In the genomic region with DNA sequence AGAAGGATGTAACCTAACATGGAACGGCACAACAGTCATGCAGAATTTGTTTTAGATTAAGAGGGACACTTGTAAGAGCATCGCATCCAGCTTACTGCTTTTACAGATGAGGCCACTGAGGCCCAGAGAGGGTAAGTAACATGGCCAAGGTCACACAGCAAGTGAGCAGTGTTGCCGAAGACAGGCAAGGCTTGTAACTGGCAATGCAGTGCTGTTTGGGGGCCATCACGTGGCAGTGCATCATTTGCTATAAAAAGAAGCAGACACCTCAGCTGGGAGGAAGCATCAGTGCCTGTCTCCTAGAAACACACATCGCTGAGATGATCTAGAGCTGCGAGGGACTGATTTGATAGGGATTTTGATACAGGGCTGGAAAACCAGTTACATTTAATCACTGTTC, we compare ENCODE assay signal across 16 cellular contexts.
DNase-seq lines count a peak whose midpoint lies in the region; ATAC-seq, FAIRE-seq and TF ChIP-seq lines count a peak whose summit lies in the region.
"Had no signal": no experiment of that assay in that cellular context is flagged by ENCODE, and none has a peak within 500 bp of the region (broad histone marks: within the 10 kb centered on the region; RNA-seq: fewer than 3 reads in every experiment).

No MANE protein-coding gene starts in this region.

- H3K36me3 ChIP-seq in HepG2 (replicated peaks in 1 of 2; ENCODE audit: control insufficient read depth in 1 of 2, insufficient read depth in 2 of 2, low read length in 2 of 2) (no peaks in the 10 kb centered on the region), right lobe of liver (no peaks in the 10 kb centered on the region)

- TF ChIP-seq RAD21 in HepG2 (CRISPR knock-in tag; IDR thresholded peaks at IDR 0.05), result no peak

- H3K4me3 ChIP-seq in HepG2 (replicated peaks in 1 of 3; ENCODE audit: insufficient read depth in 1 of 3, low read depth in 2 of 3, low read length in 3 of 3) (no peak overlapping the region), right lobe of liver (no peak overlapping the region), lower leg skin (ENCODE audit: low read depth, poor library complexity, severe bottlenecking) (no peak overlapping the region)
- H3K4me3 ChIP-seq: SK-N-MC had no signal

- TF ChIP-seq CTCF in HepG2 (CRISPR knock-in tag; IDR thresholded peaks at IDR 0.05), result no peak
- TF ChIP-seq CTCF in right lobe of liver (IDR thresholded peaks at IDR 0.05), result no peak
- no peak for TF ChIP-seq CTCF in lower leg skin (IDR thresholded peaks at IDR 0.05)

- TF ChIP-seq POLR2A in HepG2 (IDR thresholded peaks at IDR 0.05; ENCODE audit: insufficient read depth in 1 of 2, low read depth in 2 of 2, low read length in 2 of 2) (no peak), right lobe of liver (IDR thresholded peaks at IDR 0.05) (no peak), lower leg skin (IDR thresholded peaks at IDR 0.05) (no peak)

- H3K27me3 ChIP-seq in HepG2 (ENCODE audit: control insufficient read depth in 1 of 2, insufficient read depth in 2 of 2, low read length in 2 of 2) (no peaks in the 10 kb centered on the region; a peak in 1 of 5 replicates), right lobe of liver (no peaks in the 10 kb centered on the region)

- no TSS peak for BruUV-seq in HepG2 (replicated peaks; lab: Mats Ljungman, UMichigan)

- DNase-seq in HepG2 (ENCODE audit: low spot score) (no peak), right lobe of liver (no peak), anterior cingulate cortex (lab: John Stamatoyannopoulos, UW) (peak in 35 of 58 donors; percentile 2 to 66 (median 28)), middle frontal gyrus (ENCODE audit: extremely low spot score, low spot score) (peak; percentile 18), hippocampal formation (lab: John Stamatoyannopoulos, UW) (no peak), lower leg skin (ENCODE audit: low spot score in 2 of 2) (no peak), NCI-H69 (lab: John Stamatoyannopoulos, UW) (no peak)
- DNase-seq in activated CD4-positive, alpha-beta T cell treated with anti-CD3 and anti-CD28 coated beads for 1 hour, result no peak
- DNase-seq: CD8-positive, alpha-beta memory T cell; GF-D8; Karpas-422; MM.1S; NCI-H2029; NCI-H226; NCI-H526 had no signal

- no peak for ATAC-seq in HepG2
- ATAC-seq in right lobe of liver, result no peak

- in situ Hi-C loops in HepG2 (cut with HindIII; ENCODE audit: extremely low pct_ligation_motif_present, low pct_unique_long_range_greater_than_20kb), result no loop called here

- intact Hi-C loops in HepG2 (cut with micrococcal nuclease; ENCODE audit: unreplicated experiment) (no loop called here), right lobe of liver (cut with DNase I) (no loop called here), lower leg skin (cut with DNase I; ENCODE audit: low total_unique reads) (no loop called here)

- H3K79me2 ChIP-seq in HepG2 (ENCODE audit: insufficient read depth, low read length), result no peaks in the 10 kb centered on the region

- no peak overlapping the region for H3K4me2 ChIP-seq in HepG2 (ENCODE audit: low read depth, low read length)

- H3K9me3 ChIP-seq in HepG2 (ENCODE audit: low read length) (no peaks in the 10 kb centered on the region), right lobe of liver (no peaks in the 10 kb centered on the region)

- H2AFZ ChIP-seq in HepG2 (ENCODE audit: low read length), result no peak overlapping the region

- H3K9ac ChIP-seq in HepG2 (ENCODE audit: insufficient read depth, low read depth, low read length), result no peak overlapping the region

- no peak for TF ChIP-seq EP300 in HepG2 (IDR thresholded peaks at IDR 0.05; ENCODE audit: low read depth in 2 of 2, low read length in 2 of 2)
- no peak for TF ChIP-seq EP300 in HepG2 (CRISPR knock-in tag; IDR thresholded peaks at IDR 0.05; ENCODE audit: borderline replicate concordance)

- no peak for FAIRE-seq in HepG2 (lab: Jason Lieb, UNC)

- H3K4me1 ChIP-seq in HepG2 (ENCODE audit: insufficient read depth, low read length) (no peaks in the 10 kb centered on the region), right lobe of liver (no peaks in the 10 kb centered on the region)

- WGBS in HepG2 (ENCODE audit: low lambda C conversion rate), result 53% methylated on average over 4 of the region's 6 CpGs
- WGBS in right lobe of liver (ENCODE audit: insufficient coverage, low coverage, low lambda C conversion rate, missing lambda C conversion rate), result 68% methylated on average over 6 of the region's 6 CpGs
- WGBS in lower leg skin, 2 donors, result 83 to 85% methylated on average over 6 of the region's 6 CpGs

- POLR2A ChIA-PET in HepG2 (lab: Yijun Ruan, JAX), result no interaction called here

- no peaks in the 10 kb centered on the region for H4K20me1 ChIP-seq in HepG2 (ENCODE audit: insufficient read depth, low read length)

- CTCF ChIA-PET in HepG2 (lab: Yijun Ruan, JAX; ENCODE audit: low intra/inter-chr PET ratio, low total read pairs), result no interaction called here

- no peak overlapping the region for H3K27ac ChIP-seq in HepG2 (ENCODE audit: extremely low read length, insufficient read depth, low read length)
- no peak overlapping the region for H3K27ac ChIP-seq in right lobe of liver
- H3K27ac ChIP-seq: SK-N-MC had no signal

TF ChIP-seq in HepG2, 621 proteins besides CTCF, POLR2A, EP300 and RAD21:
- TF ChIP-seq JDP2 (CRISPR knock-in tag; IDR thresholded peaks at IDR 0.05; ENCODE audit: borderline replicate concordance), result no peak
- TF ChIP-seq ZNF768 (CRISPR knock-in tag; IDR thresholded peaks at IDR 0.05), result peak; percentile 86

Comparison
In these comparisons a context has a peak if more than half of its experiments do, and no peak if none do; other contexts are left out.
1. DNase-seq: peak in anterior cingulate cortex (35 of 58) and middle frontal gyrus (single experiment); none in HepG2 (single experiment), right lobe of liver (0 of 3), hippocampal formation (0 of 2), activated CD4-positive, alpha-beta T cell treated with anti-CD3 and anti-CD28 coated beads for 1 hour (single experiment), lower leg skin (0 of 2) and NCI-H69 (single experiment).